ENCODE assay signal across 26 cellular contexts in the genomic region with DNA sequence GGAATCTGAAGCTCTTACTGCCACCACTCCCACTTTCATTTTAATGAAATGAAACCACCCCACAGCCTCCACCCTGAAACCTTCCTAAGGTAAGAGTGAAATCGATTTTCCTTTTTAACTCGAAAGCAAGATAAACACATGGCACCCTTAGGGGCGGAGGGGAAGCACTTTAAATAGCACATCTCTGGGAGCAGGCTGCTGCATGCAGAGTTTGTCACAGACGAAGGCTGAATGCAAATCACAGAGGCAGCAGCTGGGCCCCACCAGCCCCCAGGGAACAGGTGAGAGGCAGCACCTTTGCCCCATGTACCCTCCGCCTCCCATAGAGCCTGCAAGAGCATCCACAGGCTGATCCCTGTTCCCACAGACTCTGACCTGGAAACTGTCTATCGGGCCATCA. TPM values are rescaled to one million over a fixed set of nuclear protein-coding genes. Genes with fewer than 3 reads are reported as not detected.
A peak's percentile ranks its signal among the peaks of the same experiment; 100 is the strongest.
DNase-seq lines count a peak whose midpoint lies in the region; ATAC-seq and TF ChIP-seq lines count a peak whose summit lies in the region.
"Had no signal": no experiment of that assay in that cellular context is flagged by ENCODE, and none has a peak within 500 bp of the region (broad histone marks: within the 10 kb centered on the region; RNA-seq: fewer than 3 reads in every experiment).

No MANE protein-coding gene starts in this region.

- no peak overlapping the region for H2BK15ac ChIP-seq in neuronal stem cell (ENCODE audit: low read length)

- no peak overlapping the region for H3K4me3 ChIP-seq in GM12864 (ENCODE audit: low read depth, low read length)
- no peak overlapping the region for H3K4me3 ChIP-seq in neuronal stem cell (ENCODE audit: low read length in 2 of 2)
- H3K4me3 ChIP-seq in A673 (ENCODE audit: low read depth, low read length, poor library complexity, severe bottlenecking), result no peak overlapping the region
- H3K4me3 ChIP-seq: MG63, SJCRH30, tibial artery had no signal

- H3K18ac ChIP-seq in neuronal stem cell (ENCODE audit: low read length), result peak overlapping the region; percentile 9

- H3K27me3 ChIP-seq in neuronal stem cell (ENCODE audit: control insufficient read depth in 3 of 3, insufficient read depth in 3 of 3, low read depth in 1 of 3, low read length in 3 of 3) (no peaks in the 10 kb centered on the region), A673 (replicated peaks; ENCODE audit: insufficient read depth, low read depth, low read length, poor library complexity) (peaks cover 7% of the 10 kb centered on the region)
- H3K27me3 ChIP-seq: SJCRH30 had no signal

- CTCF ChIA-PET in A673 (lab: Charles Lee), result no interaction called here

- H3K9me3 ChIP-seq in neuronal stem cell (replicated peaks in 1 of 2; ENCODE audit: control insufficient read depth in 2 of 2, insufficient read depth in 1 of 2, low read depth in 1 of 2, low read length in 2 of 2), result no peaks in the 10 kb centered on the region
- no peaks in the 10 kb centered on the region for H3K9me3 ChIP-seq in A673 (ENCODE audit: low read depth, low read length, poor library complexity, severe bottlenecking)
- H3K9me3 ChIP-seq: MG63, SJCRH30, tibial artery had no signal

- H3K4ac ChIP-seq in neuronal stem cell (ENCODE audit: low read length), result no peak overlapping the region

- H4K8ac ChIP-seq in neuronal stem cell (ENCODE audit: low read depth, low read length), result no peak overlapping the region

- no peaks in the 10 kb centered on the region for H3K79me1 ChIP-seq in neuronal stem cell (ENCODE audit: low read depth, low read length)

- DNase-seq in GM12864 (ENCODE audit: low read depth) (peak; percentile 60), NCI-H1105 treated with DMSO at 0.1 percent for 48 hours (lab: John Stamatoyannopoulos, UW) (peak; percentile 60), NCI-H345 (lab: John Stamatoyannopoulos, UW) (peak; percentile 96), neuronal stem cell (ENCODE audit: low spot score) (no peak), HCEC 1CT (no peak), A673 (ENCODE audit: low spot score) (no peak)
- DNase-seq: activated CD4-positive, alpha-beta T cell treated with anti-CD3 and anti-CD28 coated beads, Interleukin-2, amount 50 U/mL, for 4 hours; activated gamma-delta T cell; AML-193; dermis blood vessel endothelial cell; foreskin fibroblast; IMR-90; mammary epithelial cell; MG63; naive thymus-derived CD8-positive, alpha-beta T cell; NCI-H446 treated with DMSO at 0.1 percent for 48 hours; PC-3; SJCRH30; stimulated activated naive CD4-positive, alpha-beta T cell; T-helper 2 cell; tibial artery had no signal

- no peak overlapping the region for H2BK5ac ChIP-seq in neuronal stem cell (ENCODE audit: low read length)

- no peak overlapping the region for H3K27ac ChIP-seq in neuronal stem cell (replicated peaks; ENCODE audit: low read length)
- H3K27ac ChIP-seq in A673 (ENCODE audit: low read depth, low read length, poor library complexity, severe bottlenecking), result no peak overlapping the region
- H3K27ac ChIP-seq: SJCRH30, tibial artery, VCaP had no signal

- no peak overlapping the region for H2BK120ac ChIP-seq in neuronal stem cell (ENCODE audit: low read depth, low read length)

- no peak overlapping the region for H2AFZ ChIP-seq in neuronal stem cell (ENCODE audit: low read length)

- H3K4me1 ChIP-seq in neuronal stem cell (ENCODE audit: control insufficient read depth in 2 of 2, insufficient read depth in 1 of 2, low read depth in 1 of 2, low read length in 2 of 2), result peaks cover 0 to 5% of the 10 kb centered on the region in 2 donors
- no peaks in the 10 kb centered on the region for H3K4me1 ChIP-seq in A673 (ENCODE audit: insufficient read depth, low read length, poor library complexity, severe bottlenecking)
- H3K4me1 ChIP-seq: SJCRH30, tibial artery had no signal

- H2BK12ac ChIP-seq in neuronal stem cell (ENCODE audit: low read length), result no peak overlapping the region

- no peak overlapping the region for H3K4me2 ChIP-seq in neuronal stem cell (ENCODE audit: insufficient read depth, low read length, poor library complexity, severe bottlenecking)

- POLR2A ChIA-PET in A673 (lab: Charles Lee; ENCODE audit: low non-redundant PET), result no interaction called here

- H3K23ac ChIP-seq in neuronal stem cell (ENCODE audit: low read depth, low read length, poor library complexity), result no peak overlapping the region

- no CpG with 5 or more reads among the region's 6 CpGs for WGBS in neuronal stem cell (ENCODE audit: extremely low coverage in 2 of 2, insufficient read length in 2 of 2, insufficient replicate concordance in 1 of 2), 2 donors

- H4K91ac ChIP-seq in neuronal stem cell (ENCODE audit: low read depth, low read length, poor library complexity), result no peak overlapping the region

- BruUV-seq in A673 (replicated peaks; lab: Mats Ljungman, UMichigan), result no TSS peak

- TF ChIP-seq CTCF in GM12864 (IDR thresholded peaks at IDR 0.05; ENCODE audit: low read depth, low read length, missing control alignments) (no peak), A673 (conservative IDR thresholded peaks at IDR 0.05; ENCODE audit: low read depth, low read length) (no peak)

- peak overlapping the region; percentile 38 for H2AK5ac ChIP-seq in neuronal stem cell (ENCODE audit: low read depth, low read length)

- no peak overlapping the region for H3K14ac ChIP-seq in neuronal stem cell (ENCODE audit: low read length)

- H3K36me3 ChIP-seq in neuronal stem cell (replicated peaks in 1 of 2; ENCODE audit: control insufficient read depth in 2 of 2, insufficient read depth in 2 of 2, low read length in 2 of 2), result no peaks in the 10 kb centered on the region
- no peaks in the 10 kb centered on the region for H3K36me3 ChIP-seq in A673 (ENCODE audit: insufficient read depth, low read length, poor library complexity, severe bottlenecking)
- H3K36me3 ChIP-seq: MG63, SJCRH30, tibial artery had no signal

- no peak for ATAC-seq in GM21423 (IDR thresholded peaks at IDR 0.05; ENCODE audit: unreplicated experiment)
- ATAC-seq: naive thymus-derived CD8-positive, alpha-beta T cell; PC-3; sciatic nerve had no signal

- intact Hi-C loops in A673 (cut with micrococcal nuclease; ENCODE audit: unreplicated experiment), result no loop called here

- no peak overlapping the region for H3K9ac ChIP-seq in neuronal stem cell (ENCODE audit: low read depth, low read length, poor library complexity)

RNA-seq across cellular contexts. Expression of a gene that starts 60.0 kb away (rescaled TPM):
- polyA plus RNA-seq in neuronal stem cell (2013, experiment 1 of 2), result 1.2 TPM
- 1.1 TPM for polyA plus RNA-seq in neuronal stem cell (2013, experiment 2 of 2)
- 0.17 TPM in 1 of 2 replicates, not detected in the other for total RNA-seq in A673 (2021)
- total RNA-seq: dermis blood vessel endothelial cell; G401; IMR-90; mammary epithelial cell; naive thymus-derived CD8-positive, alpha-beta T cell; PC-3; SJCRH30 had no signal
- polyA plus RNA-seq: IMR-90; keratinocyte; mammary epithelial cell; naive thymus-derived CD8-positive, alpha-beta T cell had no signal

Comparison
In these comparisons a context has a peak if more than half of its experiments do, and no peak if none do; other contexts are left out.
1. DNase-seq: peak in GM12864 (single experiment), NCI-H1105 treated with DMSO at 0.1 percent for 48 hours (single experiment) and NCI-H345 (single experiment); none in neuronal stem cell (single experiment), HCEC 1CT (single experiment) and A673 (single experiment).